In the genomic region with DNA sequence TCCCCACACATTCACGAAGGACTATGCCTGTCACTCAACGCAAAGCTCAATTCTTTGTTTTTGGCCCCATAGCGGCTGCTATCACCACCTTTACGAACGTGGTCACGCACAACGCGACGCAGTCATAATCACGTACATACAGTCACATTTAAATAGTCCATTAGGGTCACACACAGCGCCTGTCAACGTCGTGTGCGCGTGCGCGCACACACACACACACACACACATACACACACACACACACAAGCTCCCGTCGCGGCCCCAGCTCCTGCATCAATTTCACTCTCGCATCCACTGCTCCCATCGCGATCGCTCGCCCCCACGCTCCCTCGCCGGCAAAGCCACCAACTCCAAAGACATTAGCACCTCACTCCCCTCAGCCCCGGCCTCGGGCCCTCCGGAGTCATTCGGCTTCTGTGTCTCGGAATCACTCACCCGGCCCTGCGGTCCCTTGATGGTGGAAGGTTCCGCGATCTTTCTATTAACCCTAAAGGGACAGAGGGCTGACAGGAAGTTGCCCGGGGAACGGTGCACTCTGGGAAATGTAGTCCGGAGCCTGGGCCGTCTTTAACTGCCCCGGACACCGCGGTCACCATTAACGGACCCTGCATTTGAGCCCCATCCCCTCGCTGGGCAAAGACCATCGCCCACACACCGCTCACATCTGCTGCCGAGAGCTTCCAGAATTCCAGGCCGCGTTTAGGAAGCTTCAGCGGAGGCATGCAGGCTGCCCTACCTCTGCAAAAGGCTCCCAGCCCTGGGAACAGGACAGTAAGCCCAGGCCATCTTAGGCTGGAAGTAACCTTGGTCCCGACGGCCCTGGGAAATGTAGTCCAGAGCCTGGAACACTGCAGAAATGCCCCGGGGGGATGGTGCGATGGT, we compare ENCODE assay signal across 1 cellular context.
TF ChIP-seq lines count a peak whose summit lies in the region.

Gene ZNF790 (minus strand): TSS at position 486 of the 882 bp plus-strand sequence. CDS start 12,768 bp downstream, outside the sequence.

TF ChIP-seq in IMR-90, 13 proteins besides CTCF, POLR2A, EP300 and RAD21:
- no peak for TF ChIP-seq SMC3 (IDR thresholded peaks at IDR 0.05; ENCODE audit: low read depth, low read length)
- TF ChIP-seq MXI1 (IDR thresholded peaks at IDR 0.05; ENCODE audit: borderline replicate concordance, low read depth, low read length) = 0 out of 2 replicates have a peak, but pooled peaks have one; percentile 44
- peak; percentile 49; the same call in 1 of the 2 replicates for TF ChIP-seq MAZ (IDR thresholded peaks at IDR 0.05; ENCODE audit: borderline replicate concordance, low read depth, low read length)
- peak; percentile 25; the same call in 1 of the 2 replicates for TF ChIP-seq BHLHE40 (IDR thresholded peaks at IDR 0.05; ENCODE audit: low read depth, low read length)
